Comparison of ENCODE assay signal across 10 cellular contexts in the genomic region with DNA sequence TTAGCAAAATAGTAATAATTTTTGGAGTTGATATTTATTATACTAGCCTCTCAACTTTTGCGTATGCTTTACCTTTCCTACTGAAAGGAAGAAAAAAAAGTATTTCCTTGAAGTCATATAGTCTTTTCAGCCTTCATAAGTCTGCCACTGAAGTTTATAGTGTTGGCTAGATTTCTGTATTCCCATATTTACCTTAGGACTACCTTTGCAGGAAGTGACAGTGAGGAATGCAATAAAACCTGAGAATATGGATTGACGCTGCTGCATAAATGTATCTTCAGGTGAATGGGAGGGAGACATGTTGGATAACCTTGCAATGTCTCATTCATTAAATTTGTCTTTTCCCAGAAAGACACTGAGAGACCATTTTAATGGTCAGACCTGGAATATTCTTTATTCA. TPM values are rescaled to one million over a fixed set of nuclear protein-coding genes. Genes with fewer than 3 reads are reported as not detected.
"Had no signal": no experiment of that assay in that cellular context is flagged by ENCODE, and none has a peak within 500 bp of the region (broad histone marks: within the 10 kb centered on the region; RNA-seq: fewer than 3 reads in every experiment).

No MANE protein-coding gene starts in this region.

- H3K4me1 ChIP-seq: HAP-1 had no signal

- H3K4me2 ChIP-seq: GM23338 had no signal

- H3K9ac ChIP-seq: GM23248 had no signal

- H3K36me3 ChIP-seq: HAP-1 had no signal

- ATAC-seq: GM23338, HCT116 had no signal

- DNase-seq: GM23248, GOT3, H7, H9, HCEC 1CT, HFFc6 had no signal

- H3K4me3 ChIP-seq: GM23248, GM23338, HAP-1 had no signal

- H3K9me3 ChIP-seq: HAP-1 had no signal

- H3K27ac ChIP-seq: GM23248 had no signal

- H2AFZ ChIP-seq: GM23248, GM23338 had no signal

RNA-seq across cellular contexts. Expression of a gene that starts 6.6 kb away (rescaled TPM):
- total RNA-seq: GM23248, H4, HFFc6 had no signal
